In the genomic region with DNA sequence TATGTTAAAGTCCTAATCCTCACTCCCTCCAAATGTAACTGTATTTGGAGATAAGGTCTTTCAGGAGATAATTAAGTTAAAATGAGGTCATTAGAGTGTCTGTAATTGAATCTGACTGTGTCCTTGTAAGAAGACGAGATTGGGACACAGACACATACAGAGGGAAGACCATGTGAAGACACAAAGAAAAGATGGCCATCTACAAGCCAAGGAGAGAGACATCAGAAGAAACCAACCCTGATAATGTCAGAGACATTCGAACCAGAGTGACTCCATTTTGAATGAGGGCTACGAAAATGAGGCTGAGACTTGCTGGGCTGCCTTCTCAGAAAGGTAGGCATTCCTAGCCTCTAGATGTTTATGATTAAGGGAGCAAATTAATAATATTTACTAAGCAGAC, we compare ENCODE assay signal across 14 cellular contexts. TPM values are rescaled to one million over a fixed set of nuclear protein-coding genes. Genes with fewer than 3 reads are reported as not detected.
A peak's percentile ranks its signal among the peaks of the same experiment; 100 is the strongest.
DNase-seq lines count a peak whose midpoint lies in the region; ATAC-seq, FAIRE-seq and TF ChIP-seq lines count a peak whose summit lies in the region.
"Had no signal": no experiment of that assay in that cellular context is flagged by ENCODE, and none has a peak within 500 bp of the region (broad histone marks: within the 10 kb centered on the region; RNA-seq: fewer than 3 reads in every experiment).

No MANE protein-coding gene starts in this region.

- intact Hi-C loops in esophagus muscularis mucosa (cut with DNase I) (no loop called here), spleen (cut with DNase I; ENCODE audit: low total_unique reads) (no loop called here)

- H3K4me1 Mint-ChIP-seq in T-helper 1 cell treated with Interleukin-12 subunit alpha and Interleukin-12 subunit beta and Interleukin-4 antibody, amounts not matched to agents 30 μg/mL and 1 μg/mL, for 36 hours (ENCODE audit: low read depth), result peaks cover 35% of the 10 kb centered on the region
- H3K4me1 Mint-ChIP-seq: nephron progenitor cell had no signal

- H3K27me3 ChIP-seq in esophagus muscularis mucosa, result no peaks in the 10 kb centered on the region
- H3K27me3 ChIP-seq in spleen (replicated peaks in 1 of 7), result no peaks in the 10 kb centered on the region

- H3K4me3 ChIP-seq in esophagus muscularis mucosa, result peak overlapping the region in 3 of 4 donors; percentile 46 to 61 (median 47)
- H3K4me3 ChIP-seq in spleen, result peak overlapping the region in 1 of 8 donors; percentile 71

- H3K9me3 ChIP-seq in esophagus muscularis mucosa, result no peaks in the 10 kb centered on the region
- no peaks in the 10 kb centered on the region for H3K9me3 ChIP-seq in spleen

- H3K36me3 ChIP-seq in esophagus muscularis mucosa (peaks cover 6 to 10% (median 8%) of the 10 kb centered on the region in 4 donors), spleen (peaks cover 0 to 23% (median 13%) of the 10 kb centered on the region in 6 donors)

- no peak for TF ChIP-seq EP300 in esophagus muscularis mucosa (IDR thresholded peaks at IDR 0.05)

- TF ChIP-seq POLR2A in esophagus muscularis mucosa (IDR thresholded peaks at IDR 0.05; ENCODE audit: low read depth), result no peak
- no peak for TF ChIP-seq POLR2A in spleen (IDR thresholded peaks at IDR 0.05)
- TF ChIP-seq POLR2A in H54 (IDR thresholded peaks at IDR 0.05; ENCODE audit: low read depth, low read length), result no peak

- H3K27me3 Mint-ChIP-seq in T-helper 1 cell treated with Interleukin-12 subunit alpha and Interleukin-12 subunit beta and Interleukin-4 antibody, amounts not matched to agents 30 μg/mL and 1 μg/mL, for 36 hours (ENCODE audit: low read depth), result no peaks in the 10 kb centered on the region

- H3K9me3 Mint-ChIP-seq in T-helper 1 cell treated with Interleukin-12 subunit alpha and Interleukin-12 subunit beta and Interleukin-4 antibody, amounts not matched to agents 30 μg/mL and 1 μg/mL, for 36 hours, result no peaks in the 10 kb centered on the region
- H3K9me3 Mint-ChIP-seq: nephron progenitor cell had no signal

- FAIRE-seq in H54 (lab: Jason Lieb, UNC), result no peak
- FAIRE-seq: frontal cortex had no signal

- H3K36me3 Mint-ChIP-seq in T-helper 1 cell treated with Interleukin-12 subunit alpha and Interleukin-12 subunit beta and Interleukin-4 antibody, amounts not matched to agents 30 μg/mL and 1 μg/mL, for 36 hours (ENCODE audit: low read depth), result peaks cover 35% of the 10 kb centered on the region

- ATAC-seq in GM18517 (IDR thresholded peaks at IDR 0.05; ENCODE audit: unreplicated experiment), result no peak

- WGBS in esophagus muscularis mucosa, result 86% methylated on average over 3 of the region's 3 CpGs
- WGBS in spleen, 5 donors, result 81 to 94% (median 85%) methylated on average over 3 of the region's 3 CpGs

- H3K4me1 ChIP-seq in esophagus muscularis mucosa (peaks cover 3 to 24% (median 12%) of the 10 kb centered on the region in 4 donors), spleen (peaks cover 8 to 64% (median 31%) of the 10 kb centered on the region in 6 donors)

- DNase-seq in T-helper 1 cell, result no peak
- peak; percentile 90 for DNase-seq in SK-N-DZ (ENCODE audit: low spot score)
- DNase-seq in esophagus muscularis mucosa (ENCODE audit: extremely low spot score), result no peak
- no peak for DNase-seq in spleen
- no peak for DNase-seq in H54 (ENCODE audit: insufficient read length, low spot score)
- no peak for DNase-seq in NCI-H1694 (lab: John Stamatoyannopoulos, UW)
- DNase-seq: GF-D8, KG1, NCI-H748 treated with DMSO at 0.1 percent for 48 hours, nephron progenitor cell had no signal

- TF ChIP-seq CTCF in esophagus muscularis mucosa (IDR thresholded peaks at IDR 0.05) (no peak), spleen (IDR thresholded peaks at IDR 0.05 in 8 of 11, conservative IDR thresholded peaks at IDR 0.05 in 3 of 11) (no peak)

- peak overlapping the region; percentile 96 for H3K27ac Mint-ChIP-seq in T-helper 1 cell treated with Interleukin-12 subunit alpha and Interleukin-12 subunit beta and Interleukin-4 antibody, amounts not matched to agents 30 μg/mL and 1 μg/mL, for 36 hours
- H3K27ac Mint-ChIP-seq: nephron progenitor cell had no signal

- peak overlapping the region in 2 of 4 donors; percentile 42 to 56 for H3K27ac ChIP-seq in esophagus muscularis mucosa (replicated peaks in 1 of 4)
- peak overlapping the region; percentile 55 to 86 (median 82) for H3K27ac ChIP-seq in spleen
- H3K27ac ChIP-seq: 22Rv1 had no signal

- H3K4me3 Mint-ChIP-seq in T-helper 1 cell treated with Interleukin-12 subunit alpha and Interleukin-12 subunit beta and Interleukin-4 antibody, amounts not matched to agents 30 μg/mL and 1 μg/mL, for 36 hours, result peak overlapping the region; percentile 81
- H3K4me3 Mint-ChIP-seq: nephron progenitor cell had no signal

RNA-seq across cellular contexts. Expression of a gene that starts 0.5 kb away (rescaled TPM):
- 0.06 and 0.10 TPM in 2 replicates for polyA plus RNA-seq in SK-N-DZ (2014; cell fraction: cytosol; rRNA removed)
- 0.37 and 1.3 TPM in 2 replicates for polyA plus RNA-seq in SK-N-DZ (2014; cell fraction: nucleus; rRNA removed)
- total RNA-seq in esophagus muscularis mucosa (1 to 10 TPM; 3.7 to 6.6 (median 5.0) TPM), spleen (10 to 100 TPM; 34.8 to 61.3 (median 52.7) TPM)
- polyA plus RNA-seq in spleen, result 10 to 100 TPM in 2 of 3 donors, 1 to 10 TPM in 1; 8.5 to 13.0 (median 12.0) TPM

RNA-seq across cellular contexts. Expression of a gene that starts 30.9 kb away (rescaled TPM):
- polyA plus RNA-seq in SK-N-DZ (2014; cell fraction: cytosol; rRNA removed), result 0.02 TPM in 1 of 2 replicates, not detected in the other
- polyA plus RNA-seq in SK-N-DZ (2014; cell fraction: nucleus; rRNA removed), result not detected in 2 replicates
- total RNA-seq in esophagus muscularis mucosa (1 to 10 TPM; 2.7 to 5.0 (median 3.6) TPM), spleen (10 to 100 TPM; 27.8 to 44.8 (median 33.1) TPM)
- 1 to 10 TPM; 7.0 to 8.2 (median 7.1) TPM for polyA plus RNA-seq in spleen

Comparison
In these comparisons a context has a peak if more than half of its experiments do, and no peak if none do; other contexts are left out.
1. RNA of a gene that starts 0.5 kb away (total RNA-seq): 34.8 to 61.3 TPM in spleen; 3.7 to 6.6 TPM in esophagus muscularis mucosa; every median in the first group is over 4 times any median in the second.
2. RNA of a gene that starts 30.9 kb away (total RNA-seq): 27.8 to 44.8 TPM in spleen; 2.7 to 5.0 TPM in esophagus muscularis mucosa; every median in the first group is over 4 times any median in the second.